26 cellular contexts compared by ENCODE assay signal in the genomic region with DNA sequence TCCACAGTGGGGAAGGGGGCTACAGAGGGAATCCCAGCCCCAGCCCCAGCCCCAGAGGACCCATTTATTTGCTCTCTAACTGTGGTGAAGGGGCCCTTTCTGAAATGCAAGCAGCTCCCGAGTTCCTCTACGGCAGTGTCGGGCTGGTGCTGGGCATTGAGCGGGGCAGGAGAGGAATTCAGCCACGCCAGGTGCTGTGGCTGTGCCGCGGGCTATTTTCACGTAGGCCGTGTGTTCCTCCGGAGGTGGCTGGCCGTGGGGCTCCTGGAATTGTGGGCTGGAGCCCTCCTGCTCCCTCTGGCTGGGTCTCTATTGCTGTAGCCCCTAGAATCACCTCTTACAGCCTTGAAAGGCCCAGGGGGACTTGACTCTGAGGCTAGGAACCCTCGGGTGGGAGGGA. TPM values are rescaled to one million over a fixed set of nuclear protein-coding genes. Genes with fewer than 3 reads are reported as not detected.
"Had no signal": no experiment of that assay in that cellular context is flagged by ENCODE, and none has a peak within 500 bp of the region (broad histone marks: within the 10 kb centered on the region; RNA-seq: fewer than 3 reads in every experiment).

No MANE protein-coding gene starts in this region.

- H3K9me3 Mint-ChIP-seq: activated naive CD4-positive, alpha-beta T cell treated with anti-CD3 and anti-CD28 coated beads for 36 hours; activated naive CD8-positive, alpha-beta T cell treated with anti-CD3 and anti-CD28 coated beads for 36 hours; activated T-cell treated with anti-CD3 and anti-CD28 coated beads, Interleukin-2, amount 50 U/mL, for 72 hours; stimulated activated memory B cell treated with anti-CD40 and anti-IgM and Interleukin-4, amounts not matched to agents 10 μg/mL and 1 μg/mL and 100 μg/mL, for 72 hours; stimulated activated naive CD8-positive, alpha-beta T cell treated with anti-CD3 and anti-CD28 coated beads, Interleukin-15, amount 100 ng/mL, for 72 hours had no signal

- H3K4me3 Mint-ChIP-seq: activated CD4-positive, alpha-beta T cell treated with anti-CD3 and anti-CD28 coated beads for 36 hours; activated naive CD4-positive, alpha-beta T cell treated with anti-CD3 and anti-CD28 coated beads for 36 hours; activated naive CD8-positive, alpha-beta T cell treated with anti-CD3 and anti-CD28 coated beads for 36 hours; activated T-cell treated with anti-CD3 and anti-CD28 coated beads, Interleukin-2, amount 50 U/mL, for 72 hours; stimulated activated memory B cell treated with anti-CD40 and anti-IgM and Interleukin-4, amounts not matched to agents 10 μg/mL and 1 μg/mL and 100 μg/mL, for 72 hours; stimulated activated naive CD8-positive, alpha-beta T cell treated with anti-CD3 and anti-CD28 coated beads, Interleukin-15, amount 100 ng/mL, for 72 hours had no signal

- H2AFZ ChIP-seq: hepatocyte had no signal

- H3K27me3 ChIP-seq: adrenal gland, body of pancreas, cardiac muscle cell, colonic mucosa, hepatocyte, sigmoid colon, upper lobe of left lung, vagina had no signal

- H3K4me3 ChIP-seq: adrenal gland, body of pancreas, cardiac muscle cell, colonic mucosa, hepatocyte, sigmoid colon, upper lobe of left lung, vagina had no signal

- H3K9me3 ChIP-seq: adrenal gland, body of pancreas, colonic mucosa, sigmoid colon, upper lobe of left lung, vagina had no signal

- DNase-seq: activated CD4-positive, alpha-beta T cell treated with anti-CD3 and anti-CD28 coated beads for 36 hours; activated CD4-positive, alpha-beta T cell treated with anti-CD3 and anti-CD28 coated beads, Interleukin-2, amount 50 U/mL, for 4 hours; activated CD4-positive, CD25-positive, alpha-beta regulatory T cell; activated effector memory CD4-positive, alpha-beta T cell treated with Interleukin-2 at 50 U/mL for 16 hours; activated naive CD4-positive, alpha-beta T cell treated with anti-CD3 and anti-CD28 coated beads for 36 hours; activated naive CD8-positive, alpha-beta T cell treated with anti-CD3 and anti-CD28 coated beads for 36 hours; activated T-cell treated with anti-CD3 and anti-CD28 coated beads for 4 hours; activated T-cell treated with anti-CD3 and anti-CD28 coated beads, Interleukin-2, amount 50 U/mL, for 72 hours; adrenal gland; aorta; body of pancreas; cerebellar nuclear complex; colonic mucosa; effector CD8-positive, alpha-beta T cell; left cardiac atrium; left ventricle myocardium superior; sigmoid colon; small intestine; stimulated activated CD4-positive, alpha-beta T cell treated with anti-CD3 and anti-CD28 coated beads, Interleukin-4, amount 100 ng/mL, for 24 hours; stimulated activated naive CD8-positive, alpha-beta T cell treated with anti-CD3 and anti-CD28 coated beads, Interleukin-15, amount 100 ng/mL, for 72 hours; T-helper 2 cell had no signal

- H3K4me1 Mint-ChIP-seq: activated CD4-positive, alpha-beta T cell treated with anti-CD3 and anti-CD28 coated beads for 36 hours; stimulated activated memory B cell treated with anti-CD40 and anti-IgM and Interleukin-4, amounts not matched to agents 10 μg/mL and 1 μg/mL and 100 μg/mL, for 72 hours had no signal

- H3K27ac Mint-ChIP-seq: activated CD4-positive, alpha-beta T cell treated with anti-CD3 and anti-CD28 coated beads for 36 hours; activated naive CD4-positive, alpha-beta T cell treated with anti-CD3 and anti-CD28 coated beads for 36 hours; activated naive CD8-positive, alpha-beta T cell treated with anti-CD3 and anti-CD28 coated beads for 36 hours; activated T-cell treated with anti-CD3 and anti-CD28 coated beads, Interleukin-2, amount 50 U/mL, for 72 hours; stimulated activated memory B cell treated with anti-CD40 and anti-IgM and Interleukin-4, amounts not matched to agents 10 μg/mL and 1 μg/mL and 100 μg/mL, for 72 hours; stimulated activated naive CD8-positive, alpha-beta T cell treated with anti-CD3 and anti-CD28 coated beads, Interleukin-15, amount 100 ng/mL, for 72 hours had no signal

- H3K4me1 ChIP-seq: adrenal gland, colonic mucosa, sigmoid colon had no signal

- H3K79me2 ChIP-seq: hepatocyte had no signal

- H3K36me3 ChIP-seq: adrenal gland, cardiac muscle cell, colonic mucosa, sigmoid colon, upper lobe of left lung, vagina had no signal

- H3K36me3 Mint-ChIP-seq: activated naive CD8-positive, alpha-beta T cell treated with anti-CD3 and anti-CD28 coated beads for 36 hours; stimulated activated memory B cell treated with anti-CD40 and anti-IgM and Interleukin-4, amounts not matched to agents 10 μg/mL and 1 μg/mL and 100 μg/mL, for 72 hours had no signal

- ATAC-seq: body of pancreas; stimulated activated memory B cell treated with anti-CD40 and anti-IgM and Interleukin-4, amounts not matched to agents 10 μg/mL and 1 μg/mL and 100 μg/mL, for 72 hours; stimulated activated naive CD8-positive, alpha-beta T cell treated with anti-CD3 and anti-CD28 coated beads, Interleukin-15, amount 100 ng/mL, for 72 hours had no signal

- H3K4me2 ChIP-seq: hepatocyte had no signal

- H3K27ac ChIP-seq: adrenal gland, cardiac muscle cell, colonic mucosa, sigmoid colon, upper lobe of left lung, vagina had no signal

RNA-seq across cellular contexts. Expression of gene SYT7, which starts 48.2 kb away (rescaled TPM):
- total RNA-seq: activated naive CD4-positive, alpha-beta T cell treated with anti-CD3 and anti-CD28 coated beads for 36 hours; activated naive CD8-positive, alpha-beta T cell treated with anti-CD3 and anti-CD28 coated beads for 36 hours; activated T-cell treated with anti-CD3 and anti-CD28 coated beads, Interleukin-2, amount 50 U/mL, for 72 hours had no signal
